Comparison of ENCODE assay signal across 20 cellular contexts in the genomic region with DNA sequence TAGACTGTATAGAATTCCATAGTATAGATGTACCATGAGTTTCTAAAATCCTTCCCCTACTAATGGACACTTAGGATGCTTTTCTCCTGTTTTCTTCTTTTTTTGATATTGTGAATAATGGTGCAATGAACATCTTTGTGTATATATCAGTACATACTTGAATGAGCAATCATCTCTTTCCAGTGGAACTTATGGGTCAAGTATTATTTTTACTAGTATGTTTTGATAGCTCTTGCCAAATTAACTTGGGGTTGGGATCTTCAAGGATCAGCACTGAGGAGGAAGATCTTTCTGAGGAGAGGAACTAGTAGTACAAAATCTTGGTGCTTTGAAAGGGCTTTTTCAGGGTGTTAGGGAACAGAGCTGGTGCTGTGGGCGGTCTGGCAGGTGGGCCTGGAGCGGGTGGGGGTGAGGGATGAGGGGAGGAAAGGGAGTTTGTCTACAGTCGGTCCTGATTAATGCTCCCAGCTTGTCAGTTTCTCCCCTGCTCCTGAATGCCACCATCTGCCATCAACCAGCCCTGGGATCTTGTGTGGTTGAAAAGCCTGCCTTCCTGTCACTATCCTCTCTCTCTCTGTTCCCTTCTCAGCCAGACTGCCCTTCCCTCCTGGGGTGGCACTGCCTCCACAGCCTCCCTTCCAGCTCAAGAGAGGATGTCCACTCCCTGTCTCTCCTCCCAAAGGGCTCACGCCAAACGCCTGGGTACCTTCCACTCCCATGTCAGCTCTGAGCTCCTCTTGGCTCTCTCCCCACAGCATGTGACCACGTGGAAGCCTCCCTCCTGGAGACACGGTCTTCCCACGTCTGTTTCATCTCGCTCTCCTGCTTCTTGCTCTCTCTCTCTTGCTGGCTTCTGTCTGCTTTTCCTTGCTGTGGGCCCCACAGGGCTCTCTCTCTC.
DNase-seq lines count a peak whose midpoint lies in the region; ATAC-seq and TF ChIP-seq lines count a peak whose summit lies in the region.
"Had no signal": no experiment of that assay in that cellular context is flagged by ENCODE, and none has a peak within 500 bp of the region (broad histone marks: within the 10 kb centered on the region; RNA-seq: fewer than 3 reads in every experiment).

No MANE protein-coding gene starts in this region.

- no peaks in the 10 kb centered on the region for H3K27me3 Mint-ChIP-seq in CD4-positive, alpha-beta T cell
- H3K27me3 Mint-ChIP-seq: activated CD8-positive, alpha-beta T cell treated with anti-CD3 and anti-CD28 coated beads for 36 hours; CD4-positive, alpha-beta memory T cell had no signal

- no peaks in the 10 kb centered on the region for H3K36me3 Mint-ChIP-seq in CD4-positive, alpha-beta T cell (ENCODE audit: low read depth)

- H3K27me3 ChIP-seq in thyroid gland: no peaks in the 10 kb centered on the region
- no peaks in the 10 kb centered on the region for H3K27me3 ChIP-seq in CD4-positive, alpha-beta T cell (ENCODE audit: control insufficient read depth, insufficient read depth, low read length)

- peaks cover 7 to 27% of the 10 kb centered on the region in 2 donors for H3K4me1 ChIP-seq in thyroid gland

- no peak overlapping the region for H3K4me3 Mint-ChIP-seq in CD4-positive, alpha-beta T cell
- H3K4me3 Mint-ChIP-seq: activated CD8-positive, alpha-beta T cell treated with anti-CD3 and anti-CD28 coated beads for 36 hours; activated naive CD4-positive, alpha-beta T cell treated with anti-CD3 and anti-CD28 coated beads for 36 hours; CD4-positive, alpha-beta memory T cell; T-helper 2 cell treated with Interferon-gamma antibody and Interleukin-4, amounts not matched to agents 5 μg/mL and 100 μg/mL, for 36 hours had no signal

- H3K27ac ChIP-seq in cingulate gyrus (ENCODE audit: low read depth, low read length): peak overlapping the region; percentile 35
- H3K27ac ChIP-seq in thyroid gland: no peak overlapping the region
- H3K27ac ChIP-seq in CD4-positive, alpha-beta T cell (ENCODE audit: low read depth, low read length): no peak overlapping the region

- H3K36me3 ChIP-seq in thyroid gland: no peaks in the 10 kb centered on the region

- no peak for ATAC-seq in activated CD4-positive, CD25-positive, alpha-beta regulatory T cell treated with anti-CD3 and anti-CD28 coated beads, Interleukin-2, amount 50 U/mL, for 24 hours
- no peak for ATAC-seq in HG02870 (IDR thresholded peaks at IDR 0.05; ENCODE audit: unreplicated experiment)
- ATAC-seq in GM21723 (IDR thresholded peaks at IDR 0.05; ENCODE audit: unreplicated experiment): no peak
- no peak for ATAC-seq in CD4-positive, alpha-beta T cell (ENCODE audit: poor library complexity)
- ATAC-seq: activated CD8-positive, alpha-beta T cell treated with anti-CD3 and anti-CD28 coated beads for 36 hours; HCT116 had no signal

- no peak for TF ChIP-seq CTCF in thyroid gland (IDR thresholded peaks at IDR 0.05)
- no peak for TF ChIP-seq CTCF in CD4-positive, alpha-beta T cell (IDR thresholded peaks at IDR 0.05)

- intact Hi-C loops in thyroid gland (cut with DNase I): loop anchor here (10.0 kb wide), 1 partner anchor 87 kb away; no protein-coding TSS in a partner anchor
- intact Hi-C loops in CD4-positive, alpha-beta T cell (cut with DNase I, micrococcal nuclease): no loop called here

- no peak overlapping the region for H3K27ac Mint-ChIP-seq in CD4-positive, alpha-beta T cell
- H3K27ac Mint-ChIP-seq: activated CD8-positive, alpha-beta T cell treated with anti-CD3 and anti-CD28 coated beads for 36 hours; activated naive CD4-positive, alpha-beta T cell treated with anti-CD3 and anti-CD28 coated beads for 36 hours; CD4-positive, alpha-beta memory T cell; T-helper 2 cell treated with Interferon-gamma antibody and Interleukin-4, amounts not matched to agents 5 μg/mL and 100 μg/mL, for 36 hours had no signal

- DNase-seq in activated CD4-positive, CD25-positive, alpha-beta regulatory T cell treated with anti-CD3 and anti-CD28 coated beads, Interleukin-2, amount 50 U/mL, for 72 hours: peak; percentile 25
- peak; percentile 62 for DNase-seq in iris pigment epithelial cell (ENCODE audit: low read depth)
- DNase-seq in thyroid gland: peak; percentile 20 to 47
- no peak for DNase-seq in CD4-positive, alpha-beta T cell
- DNase-seq: 8988T; activated CD8-positive, alpha-beta T cell treated with anti-CD3 and anti-CD28 coated beads for 36 hours; activated naive CD4-positive, alpha-beta T cell treated with anti-CD3 and anti-CD28 coated beads for 36 hours; CD4-positive, alpha-beta memory T cell; dermis blood vessel endothelial cell; foreskin melanocyte; kidney glomerular epithelial cell; NCI-H1048; NCI-H446; small intestine had no signal

- H3K9me3 Mint-ChIP-seq in CD4-positive, alpha-beta T cell: no peaks in the 10 kb centered on the region
- H3K9me3 Mint-ChIP-seq: activated CD8-positive, alpha-beta T cell treated with anti-CD3 and anti-CD28 coated beads for 36 hours; activated naive CD4-positive, alpha-beta T cell treated with anti-CD3 and anti-CD28 coated beads for 36 hours; CD4-positive, alpha-beta memory T cell; T-helper 2 cell treated with Interferon-gamma antibody and Interleukin-4, amounts not matched to agents 5 μg/mL and 100 μg/mL, for 36 hours had no signal

- 51 to 59% methylated on average over 9 of the region's 9 CpGs for WGBS in thyroid gland, 2 donors

- POLR2A ChIA-PET in CD4-positive, alpha-beta T cell (lab: Charles Lee): interaction anchor here (0.5 kb wide), 1 partner anchor 8 kb away, joined by 3 read pairs; no protein-coding TSS in a partner anchor

- H3K4me3 ChIP-seq in thyroid gland (replicated peaks in 1 of 3): no peak overlapping the region

- TF ChIP-seq POLR2A in thyroid gland (IDR thresholded peaks at IDR 0.05): no peak

- CTCF ChIA-PET in CD4-positive, alpha-beta T cell (lab: Charles Lee): no interaction called here

- H3K9me3 ChIP-seq in thyroid gland: no peaks in the 10 kb centered on the region
- no peaks in the 10 kb centered on the region for H3K9me3 ChIP-seq in CD4-positive, alpha-beta T cell (ENCODE audit: control insufficient read depth, low read length)

- no peaks in the 10 kb centered on the region for H3K4me1 Mint-ChIP-seq in CD4-positive, alpha-beta T cell (ENCODE audit: low read depth)
- H3K4me1 Mint-ChIP-seq: CD4-positive, alpha-beta memory T cell had no signal

Comparison
In these comparisons a context has a peak if more than half of its experiments do, and no peak if none do; other contexts are left out.
1. DNase-seq: peak in activated CD4-positive, CD25-positive, alpha-beta regulatory T cell treated with anti-CD3 and anti-CD28 coated beads, Interleukin-2, amount 50 U/mL, for 72 hours (single experiment), iris pigment epithelial cell (single experiment) and thyroid gland (2 of 2); none in CD4-positive, alpha-beta T cell (0 of 10).